Comparison of ENCODE assay signal across 8 cellular contexts in genomic region chr22:22752556-22753477, GRCh38.
DNase-seq lines count a peak whose midpoint lies in the region; ATAC-seq and TF ChIP-seq lines count a peak whose summit lies in the region.

No MANE protein-coding gene starts in this region.

- no peaks in the 10 kb centered on the region for H3K9me3 ChIP-seq in psoas muscle

- H3K27ac Mint-ChIP-seq in activated CD4-positive, alpha-beta T cell treated with anti-CD3 and anti-CD28 coated beads for 36 hours, result peak overlapping the region; percentile 58
- no peak overlapping the region for H3K27ac Mint-ChIP-seq in type B pancreatic cell

- WGBS in psoas muscle, 3 donors, result 57 to 70% (median 58%) methylated on average over 12 of the region's 12 CpGs

- H3K4me1 ChIP-seq in psoas muscle, result no peaks in the 10 kb centered on the region

- H3K27me3 Mint-ChIP-seq in activated CD4-positive, alpha-beta T cell treated with anti-CD3 and anti-CD28 coated beads for 36 hours, result no peaks in the 10 kb centered on the region
- peaks cover 17% of the 10 kb centered on the region for H3K27me3 Mint-ChIP-seq in type B pancreatic cell

- TF ChIP-seq CTCF in psoas muscle (IDR thresholded peaks at IDR 0.05) (no peak), type B pancreatic cell (conservative IDR thresholded peaks at IDR 0.05) (no peak)

- DNase-seq in activated CD4-positive, alpha-beta T cell treated with anti-CD3 and anti-CD28 coated beads for 36 hours, result no peak
- DNase-seq in activated CD4-positive, alpha-beta T cell treated with anti-CD3 and anti-CD28 coated beads, Interleukin-2, amount 50 U/mL, for 4 hours, result no peak
- peak; percentile 60 for DNase-seq in NCI-H146 treated with DMSO at 0.1 percent for 48 hours (lab: John Stamatoyannopoulos, UW; ENCODE audit: unreplicated experiment)
- peak; percentile 16 for DNase-seq in dedifferentiated amniotic fluid mesenchymal stem cell (ENCODE audit: extremely low spot score)
- peak in 1 of 2 donors; percentile 25 for DNase-seq in psoas muscle
- DNase-seq in type B pancreatic cell (ENCODE audit: extremely low spot score, unreplicated experiment), result no peak
- DNase-seq in GF-D8 (lab: John Stamatoyannopoulos, UW), result no peak

- peak overlapping the region; percentile 4 for H3K4me3 Mint-ChIP-seq in activated CD4-positive, alpha-beta T cell treated with anti-CD3 and anti-CD28 coated beads for 36 hours
- no peak overlapping the region for H3K4me3 Mint-ChIP-seq in type B pancreatic cell

- intact Hi-C loops in activated CD4-positive, alpha-beta T cell treated with anti-CD3 and anti-CD28 coated beads for 36 hours (cut with DNase I, micrococcal nuclease), result loop anchor here (1.0 to 2.0 kb wide), 3 partner anchors 131 to 204 kb away; no protein-coding TSS in a partner anchor
- intact Hi-C loops in psoas muscle (cut with DNase I), result loop anchor here in 1 of 2 donors (10.0 kb wide), 1 partner anchor 58 kb away; no protein-coding TSS in a partner anchor

- no peak overlapping the region for H3K27ac ChIP-seq in psoas muscle

- POLR2A ChIA-PET in activated CD4-positive, alpha-beta T cell treated with anti-CD3 and anti-CD28 coated beads for 36 hours (lab: Charles Lee), result interaction anchor here (1.0 kb wide), 1 partner anchor 8 kb away, joined by 3 read pairs; no protein-coding TSS in a partner anchor

- peak; percentile 12 for ATAC-seq in activated CD4-positive, alpha-beta T cell treated with anti-CD3 and anti-CD28 coated beads for 36 hours
- ATAC-seq in psoas muscle (peak in 3 of 4 donors; percentile 50 to 62 (median 59)), GM21515 (IDR thresholded peaks at IDR 0.05; ENCODE audit: unreplicated experiment) (no peak)

- CTCF ChIA-PET in activated CD4-positive, alpha-beta T cell treated with anti-CD3 and anti-CD28 coated beads for 36 hours (lab: Charles Lee), result interaction anchor here (0.5 to 3.5 kb wide), 39 partner anchors 7 to 840 kb away, joined by 3 to 36 read pairs (median 4); no protein-coding TSS in a partner anchor

- H3K27me3 ChIP-seq in psoas muscle (ENCODE audit: insufficient read depth in 3 of 3, low read length in 2 of 3), result peaks cover 0 to 3% (median 0%) of the 10 kb centered on the region in 3 donors

- no peaks in the 10 kb centered on the region for H3K36me3 Mint-ChIP-seq in activated CD4-positive, alpha-beta T cell treated with anti-CD3 and anti-CD28 coated beads for 36 hours (ENCODE audit: low read depth)
- no peaks in the 10 kb centered on the region for H3K36me3 Mint-ChIP-seq in type B pancreatic cell

- peaks cover 34% of the 10 kb centered on the region for H3K4me1 Mint-ChIP-seq in activated CD4-positive, alpha-beta T cell treated with anti-CD3 and anti-CD28 coated beads for 36 hours
- no peaks in the 10 kb centered on the region for H3K4me1 Mint-ChIP-seq in type B pancreatic cell (ENCODE audit: unreplicated experiment)

- H3K4me3 ChIP-seq in psoas muscle, result no peak overlapping the region

- H3K9me3 Mint-ChIP-seq in activated CD4-positive, alpha-beta T cell treated with anti-CD3 and anti-CD28 coated beads for 36 hours (ENCODE audit: low read depth), result no peaks in the 10 kb centered on the region
- H3K9me3 Mint-ChIP-seq in type B pancreatic cell, result no peaks in the 10 kb centered on the region

- no peaks in the 10 kb centered on the region for H3K36me3 ChIP-seq in psoas muscle (ENCODE audit: insufficient read depth in 1 of 2, low read depth in 1 of 2)

Comparison
In these comparisons a context has a peak if more than half of its experiments do, and no peak if none do; other contexts are left out.
1. DNase-seq: peak in NCI-H146 treated with DMSO at 0.1 percent for 48 hours (single experiment) and dedifferentiated amniotic fluid mesenchymal stem cell (single experiment); none in activated CD4-positive, alpha-beta T cell treated with anti-CD3 and anti-CD28 coated beads for 36 hours (single experiment), activated CD4-positive, alpha-beta T cell treated with anti-CD3 and anti-CD28 coated beads, Interleukin-2, amount 50 U/mL, for 4 hours (0 of 2), type B pancreatic cell (single experiment) and GF-D8 (single experiment).